8 cellular contexts compared by ENCODE assay signal in genomic region chr3:38137615-38138346, GRCh38. TPM values are rescaled to one million over a fixed set of nuclear protein-coding genes. Genes with fewer than 3 reads are reported as not detected.
DNase-seq lines count a peak whose midpoint lies in the region; ATAC-seq lines count a peak whose summit lies in the region.

No MANE protein-coding gene starts in this region.

- no peaks in the 10 kb centered on the region for H3K9me3 Mint-ChIP-seq in naive thymus-derived CD4-positive, alpha-beta T cell

- peak overlapping the region; percentile 99 for H3K4me3 Mint-ChIP-seq in T-helper 17 cell
- peak overlapping the region; percentile 90 to 100 (median 96) for H3K4me3 Mint-ChIP-seq in naive thymus-derived CD4-positive, alpha-beta T cell

- H3K4me1 ChIP-seq in ectodermal cell (ENCODE audit: control insufficient read depth, insufficient read depth, low read length): peaks cover 11% of the 10 kb centered on the region
- H3K4me1 ChIP-seq in naive thymus-derived CD4-positive, alpha-beta T cell (ENCODE audit: control insufficient read depth in 2 of 2, insufficient read depth in 2 of 2, low read length in 2 of 2): peaks cover 18 to 35% of the 10 kb centered on the region in 2 donors

- WGBS in ectodermal cell, 2 experiments: 19 to 20% methylated on average over 22 of the region's 22 CpGs

- CTCF ChIA-PET in naive thymus-derived CD4-positive, alpha-beta T cell (lab: Charles Lee): interaction anchor here (1.5 to 1.6 kb wide), 2 partner anchors 19 to 27 kb away, joined by 5 to 7 read pairs; partner anchors contain the start of gene OXSR1

- peak overlapping the region; percentile 97 for H3K27ac Mint-ChIP-seq in T-helper 17 cell
- peak overlapping the region; percentile 89 to 100 (median 98) for H3K27ac Mint-ChIP-seq in naive thymus-derived CD4-positive, alpha-beta T cell

- peaks cover 12% of the 10 kb centered on the region for H3K27me3 ChIP-seq in ectodermal cell (ENCODE audit: control insufficient read depth, insufficient read depth, low read length, poor library complexity, severe bottlenecking)
- no peaks in the 10 kb centered on the region for H3K27me3 ChIP-seq in naive thymus-derived CD4-positive, alpha-beta T cell (ENCODE audit: control insufficient read depth in 2 of 2, insufficient read depth in 2 of 2, low read length in 2 of 2)

- H3K27ac ChIP-seq in ectodermal cell (ENCODE audit: insufficient read depth, low read depth, low read length, poor library complexity, severe bottlenecking): peak overlapping the region; percentile 75
- peak overlapping the region; percentile 90 for H3K27ac ChIP-seq in naive thymus-derived CD4-positive, alpha-beta T cell (ENCODE audit: low read depth, low read length)

- POLR2A ChIA-PET in naive thymus-derived CD4-positive, alpha-beta T cell (lab: Charles Lee): interaction anchor here (0.8 to 8.2 kb wide), 16 partner anchors 9 to 1145 kb away, joined by 3 to 156 read pairs (median 4); partner anchors contain the start of genes ACVR2B, DLEC1, EPM2AIP1 and MLH1

- H3K36me3 Mint-ChIP-seq in T-helper 17 cell (ENCODE audit: low read depth): peaks cover 6% of the 10 kb centered on the region
- peaks cover 4 to 41% (median 20%) of the 10 kb centered on the region in 5 donors for H3K36me3 Mint-ChIP-seq in naive thymus-derived CD4-positive, alpha-beta T cell

- peak overlapping the region; percentile 78 for H3K4me3 ChIP-seq in ectodermal cell (ENCODE audit: insufficient read depth, low read depth, low read length)
- H3K4me3 ChIP-seq in naive thymus-derived CD4-positive, alpha-beta T cell (ENCODE audit: low read length): peak overlapping the region; percentile 98

- ATAC-seq in T-helper 17 cell: no peak
- ATAC-seq in naive thymus-derived CD4-positive, alpha-beta T cell: no peak
- ATAC-seq in GM19351 (IDR thresholded peaks at IDR 0.05; ENCODE audit: unreplicated experiment): no peak
- ATAC-seq in HG02798 (IDR thresholded peaks at IDR 0.05; ENCODE audit: poor library complexity, unreplicated experiment): no peak

- H3K36me3 ChIP-seq in ectodermal cell (ENCODE audit: control insufficient read depth, insufficient read depth, low read length): no peaks in the 10 kb centered on the region
- H3K36me3 ChIP-seq in naive thymus-derived CD4-positive, alpha-beta T cell (ENCODE audit: control insufficient read depth in 2 of 3, insufficient read depth in 3 of 3, low read length in 3 of 3): peaks cover 0 to 44% (median 0%) of the 10 kb centered on the region in 3 experiments

- no peaks in the 10 kb centered on the region for H3K27me3 Mint-ChIP-seq in T-helper 17 cell
- no peaks in the 10 kb centered on the region for H3K27me3 Mint-ChIP-seq in naive thymus-derived CD4-positive, alpha-beta T cell

- DNase-seq in NOMO-1 treated with DMSO at 0.1 percent for 48 hours (lab: John Stamatoyannopoulos, UW; ENCODE audit: unreplicated experiment): peak; percentile 38
- DNase-seq in NOMO-1 treated with dmso at 0.1 percent for 144 hours (lab: John Stamatoyannopoulos, UW; ENCODE audit: unreplicated experiment): no peak
- no peak for DNase-seq in T-helper 17 cell
- peak in 7 of 9 donors; percentile 11 to 32 (median 24) for DNase-seq in naive thymus-derived CD4-positive, alpha-beta T cell
- DNase-seq in AG20443 (ENCODE audit: low spot score): no peak

- intact Hi-C loops in naive thymus-derived CD4-positive, alpha-beta T cell (cut with micrococcal nuclease): loop anchor here (1.0 to 10.0 kb wide), 21 partner anchors 28 to 1267 kb away; partner anchors contain the start of genes EXOG (in 2 of the 2), OXSR1 (in 2 of the 2), SCN11A (in 2 of the 2) and XYLB (in 2 of the 2)

- peaks cover 62% of the 10 kb centered on the region for H3K4me1 Mint-ChIP-seq in T-helper 17 cell
- H3K4me1 Mint-ChIP-seq in naive thymus-derived CD4-positive, alpha-beta T cell: peaks cover 44 to 83% (median 67%) of the 10 kb centered on the region in 7 donors

- H3K9me3 ChIP-seq in T-helper 17 cell (ENCODE audit: control insufficient read depth, low read length, poor library complexity, severe bottlenecking): no peaks in the 10 kb centered on the region
- no peaks in the 10 kb centered on the region for H3K9me3 ChIP-seq in ectodermal cell (ENCODE audit: control insufficient read depth, low read length)
- H3K9me3 ChIP-seq in naive thymus-derived CD4-positive, alpha-beta T cell (ENCODE audit: control insufficient read depth in 2 of 3, low read length in 3 of 3): no peaks in the 10 kb centered on the region

RNA-seq across cellular contexts. Expression of gene MYD88, which starts 0.7 kb away (rescaled TPM):
- total RNA-seq in T-helper 17 cell: 10 to 100 TPM; 44.0 to 45.5 TPM
- 20.6 TPM for polyA plus RNA-seq in ectodermal cell (2013, experiment 1 of 4)
- 24.4 TPM for polyA plus RNA-seq in ectodermal cell (2013, experiment 2 of 4)
- 22.3 TPM for polyA plus RNA-seq in ectodermal cell (2013, experiment 3 of 4)
- polyA plus RNA-seq in ectodermal cell (2013, experiment 4 of 4): 23.6 TPM
- 100 to 1,000 TPM in 1 of 5 experiments, 10 to 100 TPM in 4; 35.2 to 108 (median 41.6) TPM for total RNA-seq in naive thymus-derived CD4-positive, alpha-beta T cell
- 10 to 100 TPM; 52.8 to 75.4 TPM for polyA plus RNA-seq in naive thymus-derived CD4-positive, alpha-beta T cell

RNA-seq across cellular contexts. Expression of gene ACAA1, which starts 0.9 kb away (rescaled TPM):
- total RNA-seq in T-helper 17 cell: 10 to 100 TPM; 78.2 to 79.3 TPM
- 19.6 TPM for polyA plus RNA-seq in ectodermal cell (2013, experiment 1 of 4)
- polyA plus RNA-seq in ectodermal cell (2013, experiment 2 of 4): 18.2 TPM
- 15.1 TPM for polyA plus RNA-seq in ectodermal cell (2013, experiment 3 of 4)
- 19.2 TPM for polyA plus RNA-seq in ectodermal cell (2013, experiment 4 of 4)
- total RNA-seq in naive thymus-derived CD4-positive, alpha-beta T cell: 100 to 1,000 TPM in 1 of 5 experiments, 10 to 100 TPM in 4; 88.1 to 129 (median 91.0) TPM
- polyA plus RNA-seq in naive thymus-derived CD4-positive, alpha-beta T cell: 10 to 100 TPM; 64.4 to 65.9 TPM

RNA-seq across cellular contexts. Expression of gene OXSR1, which starts 27.6 kb away (rescaled TPM):
- 10 to 100 TPM; 39.8 to 51.9 TPM for total RNA-seq in T-helper 17 cell
- 60.6 TPM for polyA plus RNA-seq in ectodermal cell (2013, experiment 1 of 4)
- 63.8 TPM for polyA plus RNA-seq in ectodermal cell (2013, experiment 2 of 4)
- polyA plus RNA-seq in ectodermal cell (2013, experiment 3 of 4): 47.5 TPM
- 49.4 TPM for polyA plus RNA-seq in ectodermal cell (2013, experiment 4 of 4)
- total RNA-seq in naive thymus-derived CD4-positive, alpha-beta T cell: 10 to 100 TPM; 35.0 to 59.7 (median 38.8) TPM
- 10 to 100 TPM; 12.3 to 14.4 TPM for polyA plus RNA-seq in naive thymus-derived CD4-positive, alpha-beta T cell

Comparison
In these comparisons a context has a peak if more than half of its experiments do, and no peak if none do; other contexts are left out.
1. DNase-seq: peak in NOMO-1 treated with DMSO at 0.1 percent for 48 hours (single experiment) and naive thymus-derived CD4-positive, alpha-beta T cell (7 of 9); none in NOMO-1 treated with dmso at 0.1 percent for 144 hours (single experiment), T-helper 17 cell (0 of 3) and AG20443 (single experiment).